In genomic region chr9:137968235-137968634, GRCh38 we compare ENCODE assay signal across 2 cellular contexts.
TF ChIP-seq lines count a peak whose summit lies in the region.

No MANE protein-coding gene starts in this region.

TF ChIP-seq in SK-N-SH, 30 proteins besides CTCF, POLR2A, EP300 and RAD21 (continued from another document):
- TF ChIP-seq ZBTB33 (IDR thresholded peaks at IDR 0.05; ENCODE audit: borderline replicate concordance, low read depth): no peak
- TF ChIP-seq SIN3A (IDR thresholded peaks at IDR 0.05; ENCODE audit: borderline replicate concordance, low read depth, low read length): no peak
- no peak for TF ChIP-seq RFX5 (IDR thresholded peaks at IDR 0.05; ENCODE audit: low read length)
- TF ChIP-seq IRF3 (IDR thresholded peaks at IDR 0.05; ENCODE audit: low read depth, low read length): no peak
- no peak for TF ChIP-seq FOSL2 (IDR thresholded peaks at IDR 0.05; ENCODE audit: borderline replicate concordance, low read depth)
- TF ChIP-seq MEF2A (IDR thresholded peaks at IDR 0.05; ENCODE audit: borderline replicate concordance, low read depth): no peak
- TF ChIP-seq GATA2 (CRISPR knock-in tag; IDR thresholded peaks at IDR 0.05): no peak
- no peak for TF ChIP-seq RCOR1 (IDR thresholded peaks at IDR 0.05; ENCODE audit: low read length)
- TF ChIP-seq POLR2AphosphoS5 (IDR thresholded peaks at IDR 0.05; ENCODE audit: low read depth, low read length): no peak
- TF ChIP-seq TAF1 (IDR thresholded peaks at IDR 0.05; ENCODE audit: borderline replicate concordance, low read depth, low read length): no peak
- no peak for TF ChIP-seq EZH2phosphoT487 (IDR thresholded peaks at IDR 0.05; ENCODE audit: borderline replicate concordance, low read depth)
- no peak for TF ChIP-seq YY1 (IDR thresholded peaks at IDR 0.05; ENCODE audit: low read depth)
- no peak for TF ChIP-seq NFIC (IDR thresholded peaks at IDR 0.05; ENCODE audit: borderline replicate concordance)
- no peak for TF ChIP-seq GABPA (IDR thresholded peaks at IDR 0.05; ENCODE audit: low read depth)
- no peak for TF ChIP-seq RXRA (IDR thresholded peaks at IDR 0.05; ENCODE audit: borderline replicate concordance, low read depth)
- TF ChIP-seq NRF1 (IDR thresholded peaks at IDR 0.05; ENCODE audit: low read depth, low read length): no peak
- TF ChIP-seq PBX3 (IDR thresholded peaks at IDR 0.05): no peak
- TF ChIP-seq MXI1 (IDR thresholded peaks at IDR 0.05; ENCODE audit: low read depth, low read length): no peak

TF ChIP-seq in SK-N-SH treated with all-trans-retinoic acid at 6 μM for 48 hours, 23 proteins besides CTCF, POLR2A, EP300 and RAD21 (continued from another document):
- no peak for TF ChIP-seq CSRNP3 (CRISPR knock-in tag; IDR thresholded peaks at IDR 0.05)
- no peak for TF ChIP-seq ARNTL (CRISPR knock-in tag; IDR thresholded peaks at IDR 0.05; ENCODE audit: borderline replicate concordance, low read depth)
- TF ChIP-seq CREB5 (CRISPR knock-in tag; IDR thresholded peaks at IDR 0.05; ENCODE audit: low read depth): no peak
- no peak for TF ChIP-seq TSHZ2 (CRISPR knock-in tag; IDR thresholded peaks at IDR 0.05)
- TF ChIP-seq ZNF565 (CRISPR knock-in tag; conservative IDR thresholded peaks at IDR 0.05; ENCODE audit: low read depth): no peak
